Comparison of ENCODE assay signal across 7 cellular contexts in genomic region chr7:43112941-43113621, GRCh38.
DNase-seq lines count a peak whose midpoint lies in the region; ATAC-seq and TF ChIP-seq lines count a peak whose summit lies in the region.

No MANE protein-coding gene starts in this region.

- H3K27ac ChIP-seq in stomach smooth muscle (ENCODE audit: low read length): no peak overlapping the region

- no peak for DNase-seq in HFF-Myc (ENCODE audit: extremely low read depth, low read depth)
- DNase-seq in amniotic stem cell (lab: John Stamatoyannopoulos, UW): peak; percentile 22
- no peak for DNase-seq in inferior parietal cortex (ENCODE audit: extremely low spot score)
- no peak for DNase-seq in activated CD8-positive, alpha-beta memory T cell treated with anti-CD3 and anti-CD28 coated beads, Interleukin-2, amount 50 U/mL, for 4 hours

- peaks cover 21% of the 10 kb centered on the region for H3K4me1 ChIP-seq in stomach smooth muscle (ENCODE audit: control insufficient read depth, insufficient read depth, low read length)

- ATAC-seq in GM18517 (IDR thresholded peaks at IDR 0.05; ENCODE audit: unreplicated experiment): no peak

- H3K4me3 ChIP-seq in HFF-Myc (replicated peaks; ENCODE audit: low read depth, low read length) (peak overlapping the region; percentile 57), iPS-11a (ENCODE audit: low read depth, low read length) (peak overlapping the region; percentile 67), stomach smooth muscle (ENCODE audit: low read length in 2 of 2) (peak overlapping the region; percentile 29 to 67)

- H3K36me3 ChIP-seq in stomach smooth muscle (ENCODE audit: control insufficient read depth in 2 of 2, insufficient read depth in 2 of 2, low read length in 2 of 2): no peaks in the 10 kb centered on the region

- no peak for TF ChIP-seq CTCF in HFF-Myc (IDR thresholded peaks at IDR 0.05; ENCODE audit: low read depth, low read length, missing control alignments)

- H3K27me3 ChIP-seq in stomach smooth muscle (ENCODE audit: control insufficient read depth in 1 of 2, insufficient read depth in 2 of 2, low read length in 2 of 2): peaks cover 40 to 64% of the 10 kb centered on the region in 2 donors

- H3K9ac ChIP-seq in stomach smooth muscle (ENCODE audit: low read length in 2 of 2): no peak overlapping the region

- no peaks in the 10 kb centered on the region for H3K9me3 ChIP-seq in stomach smooth muscle (ENCODE audit: control insufficient read depth in 2 of 2, low read length in 2 of 2)
